ENCODE assay signal across 23 cellular contexts in genomic region chr6:24903681-24904080, GRCh38. TPM values are rescaled to one million over a fixed set of nuclear protein-coding genes. Genes with fewer than 3 reads are reported as not detected.
DNase-seq lines count a peak whose midpoint lies in the region; ATAC-seq and TF ChIP-seq lines count a peak whose summit lies in the region.
"Had no signal": no experiment of that assay in that cellular context is flagged by ENCODE, and none has a peak within 500 bp of the region (broad histone marks: within the 10 kb centered on the region; RNA-seq: fewer than 3 reads in every experiment).

No MANE protein-coding gene starts in this region.

- no peak for TF ChIP-seq CTCF in stomach (IDR thresholded peaks at IDR 0.05)

- no peaks in the 10 kb centered on the region for H3K9me3 ChIP-seq in T-helper 17 cell (ENCODE audit: control insufficient read depth, low read length, poor library complexity, severe bottlenecking)
- H3K9me3 ChIP-seq in stomach: peaks cover 0 to 4% (median 0%) of the 10 kb centered on the region in 4 donors
- H3K9me3 ChIP-seq: spleen had no signal

- intact Hi-C loops in stomach (cut with DNase I; ENCODE audit: low total_unique reads): no loop called here

- peaks cover 16% of the 10 kb centered on the region for H3K9me3 Mint-ChIP-seq in activated T-cell treated with anti-CD3 and anti-CD28 coated beads, Interleukin-2, amount 50 U/mL, for 24 hours
- no peaks in the 10 kb centered on the region for H3K9me3 Mint-ChIP-seq in memory B cell
- H3K9me3 Mint-ChIP-seq in stimulated activated effector memory CD8-positive, alpha-beta T cell treated with anti-CD3 and anti-CD28 coated beads, Interleukin-12 subunit alpha, Interleukin-12 subunit beta, amount 100 ng/mL, for 72 hours: no peaks in the 10 kb centered on the region

- no peak overlapping the region for H3K27ac ChIP-seq in stomach
- H3K27ac ChIP-seq: dorsolateral prefrontal cortex, epithelial cell of prostate had no signal

- ATAC-seq in T-helper 17 cell (no peak), memory B cell (ENCODE audit: low read depth) (no peak), HG02938 (IDR thresholded peaks at IDR 0.05; ENCODE audit: unreplicated experiment) (no peak)
- ATAC-seq in stimulated activated effector memory CD8-positive, alpha-beta T cell treated with anti-CD3 and anti-CD28 coated beads, Interleukin-12 subunit alpha, Interleukin-12 subunit beta, amount 100 ng/mL, for 72 hours: no peak
- ATAC-seq: left ventricle myocardium superior had no signal

- no peak for TF ChIP-seq POLR2A in stomach (IDR thresholded peaks at IDR 0.05)

- 94 to 97% (median 95%) methylated on average over 7 of the region's 7 CpGs for WGBS in stomach, 5 donors

- no peak overlapping the region for H3K4me3 Mint-ChIP-seq in activated T-cell treated with anti-CD3 and anti-CD28 coated beads, Interleukin-2, amount 50 U/mL, for 24 hours
- H3K4me3 Mint-ChIP-seq in T-helper 17 cell (peak overlapping the region; percentile 16), memory B cell (no peak overlapping the region)
- no peak overlapping the region for H3K4me3 Mint-ChIP-seq in stimulated activated effector memory CD8-positive, alpha-beta T cell treated with anti-CD3 and anti-CD28 coated beads, Interleukin-12 subunit alpha, Interleukin-12 subunit beta, amount 100 ng/mL, for 72 hours
- H3K4me3 Mint-ChIP-seq: type B pancreatic cell had no signal

- no peaks in the 10 kb centered on the region for H3K27me3 Mint-ChIP-seq in activated T-cell treated with anti-CD3 and anti-CD28 coated beads, Interleukin-2, amount 50 U/mL, for 24 hours
- H3K27me3 Mint-ChIP-seq in T-helper 17 cell: no peaks in the 10 kb centered on the region
- no peaks in the 10 kb centered on the region for H3K27me3 Mint-ChIP-seq in memory B cell

- no peaks in the 10 kb centered on the region for H3K36me3 ChIP-seq in stomach

- H3K4me1 Mint-ChIP-seq in activated T-cell treated with anti-CD3 and anti-CD28 coated beads, Interleukin-2, amount 50 U/mL, for 24 hours (ENCODE audit: low read depth): peaks cover 95% of the 10 kb centered on the region
- peaks cover 76% of the 10 kb centered on the region for H3K4me1 Mint-ChIP-seq in T-helper 17 cell
- H3K4me1 Mint-ChIP-seq in memory B cell: peaks cover 71% of the 10 kb centered on the region
- H3K4me1 Mint-ChIP-seq in stimulated activated effector memory CD8-positive, alpha-beta T cell treated with anti-CD3 and anti-CD28 coated beads, Interleukin-12 subunit alpha, Interleukin-12 subunit beta, amount 100 ng/mL, for 72 hours: peaks cover 91% of the 10 kb centered on the region

- H3K36me3 Mint-ChIP-seq in activated T-cell treated with anti-CD3 and anti-CD28 coated beads, Interleukin-2, amount 50 U/mL, for 24 hours (ENCODE audit: low read depth): peaks cover 55% of the 10 kb centered on the region
- H3K36me3 Mint-ChIP-seq in T-helper 17 cell (ENCODE audit: low read depth): peaks cover 15% of the 10 kb centered on the region
- H3K36me3 Mint-ChIP-seq in memory B cell: peaks cover 63% of the 10 kb centered on the region
- peaks cover 41% of the 10 kb centered on the region for H3K36me3 Mint-ChIP-seq in stimulated activated effector memory CD8-positive, alpha-beta T cell treated with anti-CD3 and anti-CD28 coated beads, Interleukin-12 subunit alpha, Interleukin-12 subunit beta, amount 100 ng/mL, for 72 hours

- H3K4me1 ChIP-seq in stomach: peaks cover 2 to 36% (median 19%) of the 10 kb centered on the region in 4 donors

- H3K27me3 ChIP-seq in stomach: no peaks in the 10 kb centered on the region
- H3K27me3 ChIP-seq: spleen had no signal

- peak overlapping the region; percentile 94 for H3K27ac Mint-ChIP-seq in activated T-cell treated with anti-CD3 and anti-CD28 coated beads, Interleukin-2, amount 50 U/mL, for 24 hours
- peak overlapping the region; percentile 99 for H3K27ac Mint-ChIP-seq in T-helper 17 cell
- H3K27ac Mint-ChIP-seq in memory B cell: peak overlapping the region; percentile 69
- H3K27ac Mint-ChIP-seq in stimulated activated effector memory CD8-positive, alpha-beta T cell treated with anti-CD3 and anti-CD28 coated beads, Interleukin-12 subunit alpha, Interleukin-12 subunit beta, amount 100 ng/mL, for 72 hours: peak overlapping the region; percentile 97
- H3K27ac Mint-ChIP-seq: type B pancreatic cell had no signal

- no peak for DNase-seq in activated T-cell treated with anti-CD3 and anti-CD28 coated beads, Interleukin-2, amount 50 U/mL, for 24 hours
- DNase-seq in activated T-cell treated with anti-CD3 and anti-CD28 coated beads, Interleukin-2, amount 50 U/mL, for 48 hours: no peak
- DNase-seq in T-helper 17 cell: no peak
- no peak for DNase-seq in memory B cell (ENCODE audit: low spot score in 2 of 2)
- DNase-seq in stimulated activated effector memory CD8-positive, alpha-beta T cell treated with anti-CD3 and anti-CD28 coated beads, Interleukin-12 subunit alpha, Interleukin-12 subunit beta, amount 100 ng/mL, for 72 hours (ENCODE audit: low spot score in 2 of 2): no peak
- DNase-seq in GF-D8 (lab: John Stamatoyannopoulos, UW): no peak
- no peak for DNase-seq in stomach
- DNase-seq: activated CD4-positive, alpha-beta T cell treated with anti-CD3 and anti-CD28 coated beads for 48 hours; dorsolateral prefrontal cortex; HFFc6; left ventricle myocardium superior; midbrain; NCI-H1105; NCI-H2081; occipital lobe; PC-3; retina; SHP77 treated with DMSO at 0.1 percent for 48 hours; spleen; stimulated activated CD4-positive, alpha-beta T cell treated with anti-CD3 and anti-CD28 coated beads, Interleukin-4, amount 100 ng/mL, for 24 hours had no signal

- no peak overlapping the region for H3K4me3 ChIP-seq in stomach
- H3K4me3 ChIP-seq: dorsolateral prefrontal cortex, spleen had no signal

- TF ChIP-seq EP300 in stomach (IDR thresholded peaks at IDR 0.05): no peak

RNA-seq across cellular contexts. Expression of gene RIPOR2, which starts 32.1 kb away (rescaled TPM):
- total RNA-seq in T-helper 17 cell (100 to 1,000 TPM; 296 to 364 TPM), stomach (10 to 100 TPM in 3 of 5 donors, 1 to 10 TPM in 1, not detected in 1; 9.4 to 19.3 (median 12.4) TPM)
- polyA plus RNA-seq in stomach: 1 to 10 TPM; 2.0 to 2.6 (median 2.1) TPM

Comparison
In these comparisons a context has a peak if more than half of its experiments do, and no peak if none do; other contexts are left out.
1. RNA of gene RIPOR2, which starts 32.1 kb away (total RNA-seq): 296 to 364 TPM in T-helper 17 cell; 9.4 to 19.3 TPM in stomach; every median in the first group is over 10 times any median in the second.
2. Peak in every context shown above with its lines, with median percentiles within 50 percentile points of each other: H3K27ac Mint-ChIP-seq.